ENCODE assay signal across 8 cellular contexts in genomic region chr11:74311352-74311926, GRCh38. TPM values are rescaled to one million over a fixed set of nuclear protein-coding genes. Genes with fewer than 3 reads are reported as not detected.
DNase-seq lines count a peak whose midpoint lies in the region; ATAC-seq and TF ChIP-seq lines count a peak whose summit lies in the region.

TSS of gene P4HA3 (minus strand) at chr11:74311640. CDS start at chr11:74311611, 29 bp downstream.

- H3K4me1 ChIP-seq in BE2C: 0 out of 2 replicates have a peak, but pooled peaks cover 2% of the 10 kb centered on the region
- H3K4me1 ChIP-seq in duodenal mucosa (ENCODE audit: control insufficient read depth in 1 of 2, insufficient read depth in 2 of 2, low read length in 2 of 2): peaks cover 5 to 6% of the 10 kb centered on the region in 2 donors
- peaks cover 0 to 8% of the 10 kb centered on the region in 2 donors for H3K4me1 ChIP-seq in lung (ENCODE audit: control insufficient read depth in 2 of 2, insufficient read depth in 2 of 2, low read length in 2 of 2)

- no peaks in the 10 kb centered on the region; the same call in 1 of the 2 replicates for H3K9me3 ChIP-seq in BE2C
- H3K9me3 ChIP-seq in duodenal mucosa (ENCODE audit: control insufficient read depth in 1 of 2, low read length in 2 of 2): peaks cover 2% of the 10 kb centered on the region in 2 donors
- no peaks in the 10 kb centered on the region for H3K9me3 ChIP-seq in lung (ENCODE audit: control insufficient read depth in 2 of 2, insufficient read depth in 1 of 2, low read length in 1 of 2)

- peak within 1 kb of the TSS; percentile 47 for H3K4me3 ChIP-seq in BE2C (ENCODE audit: low read depth, low read length)
- peak within 1 kb of the TSS; percentile 55 to 58 for H3K4me3 ChIP-seq in duodenal mucosa (ENCODE audit: low read depth in 1 of 2, low read length in 2 of 2)
- peak within 1 kb of the TSS; percentile 38 for H3K4me3 ChIP-seq in lung

- H3K36me3 ChIP-seq in BE2C (no peaks in the 10 kb centered on the region), duodenal mucosa (ENCODE audit: control insufficient read depth in 1 of 2, insufficient read depth in 2 of 2, low read length in 2 of 2) (no peaks in the 10 kb centered on the region), lung (ENCODE audit: control insufficient read depth in 2 of 2, insufficient read depth in 2 of 2, low read length in 2 of 2) (no peaks in the 10 kb centered on the region)

- no peak within 1 kb of the TSS for H3K27ac ChIP-seq in duodenal mucosa (ENCODE audit: low read depth, low read length)
- no peak within 1 kb of the TSS for H3K27ac ChIP-seq in lung (ENCODE audit: low read depth in 1 of 2, low read length in 1 of 2)

- peaks cover 5% of the 10 kb centered on the region for H3K9me3 Mint-ChIP-seq in activated CD4-positive, alpha-beta T cell treated with anti-CD3 and anti-CD28 coated beads for 36 hours (ENCODE audit: low read depth)

- POLR2A ChIA-PET in activated CD4-positive, alpha-beta T cell treated with anti-CD3 and anti-CD28 coated beads for 36 hours (lab: Charles Lee): no interaction called here

- no peaks in the 10 kb centered on the region for H3K36me3 Mint-ChIP-seq in activated CD4-positive, alpha-beta T cell treated with anti-CD3 and anti-CD28 coated beads for 36 hours (ENCODE audit: low read depth)

- H3K27me3 ChIP-seq in BE2C (peaks cover 8% of the 10 kb centered on the region), duodenal mucosa (ENCODE audit: control insufficient read depth in 1 of 2, insufficient read depth in 2 of 2, low read length in 2 of 2) (peaks cover 11 to 12% of the 10 kb centered on the region in 2 donors), lung (ENCODE audit: control insufficient read depth, insufficient read depth) (no peaks in the 10 kb centered on the region)

- peak within 1 kb of the TSS in 1 of 2 donors; percentile 15 for H3K9ac ChIP-seq in duodenal mucosa (ENCODE audit: low read depth in 1 of 2, low read length in 2 of 2)

- peaks cover 7% of the 10 kb centered on the region for H3K4me1 Mint-ChIP-seq in activated CD4-positive, alpha-beta T cell treated with anti-CD3 and anti-CD28 coated beads for 36 hours

- WGBS in lung, 2 donors: 4 to 5% methylated on average over 61 to 62 of the region's 62 CpGs

- CTCF ChIA-PET in activated CD4-positive, alpha-beta T cell treated with anti-CD3 and anti-CD28 coated beads for 36 hours (lab: Charles Lee): interaction anchor here (1.3 to 1.9 kb wide), 2 partner anchors 10 to 56 kb away, joined by 5 to 6 read pairs; no protein-coding TSS in a partner anchor

- H3K4me3 Mint-ChIP-seq in activated CD4-positive, alpha-beta T cell treated with anti-CD3 and anti-CD28 coated beads for 36 hours: peak within 1 kb of the TSS; percentile 57

- no peak within 1 kb of the TSS for H3K27ac Mint-ChIP-seq in activated CD4-positive, alpha-beta T cell treated with anti-CD3 and anti-CD28 coated beads for 36 hours

- TF ChIP-seq CTCF in BE2C (IDR thresholded peaks at IDR 0.05; ENCODE audit: low read depth, low read length) (no peak; the same call in 1 of the 2 replicates), lung (IDR thresholded peaks at IDR 0.05; ENCODE audit: control extremely low read depth, extremely low read depth) (no peak)

- intact Hi-C loops in activated CD4-positive, alpha-beta T cell treated with anti-CD3 and anti-CD28 coated beads for 36 hours (cut with DNase I, micrococcal nuclease): no loop called here

- peak; percentile 98 for ATAC-seq in activated CD4-positive, alpha-beta T cell treated with anti-CD3 and anti-CD28 coated beads for 36 hours
- ATAC-seq in lung (ENCODE audit: insufficient read depth, low FRiP score) (peak; percentile 93), HG03039 (IDR thresholded peaks at IDR 0.05; ENCODE audit: unreplicated experiment) (no peak)

- DNase-seq in BE2C (peak; percentile 69), Kasumi-1 (lab: John Stamatoyannopoulos, UW) (peak; percentile 67 to 68), lung (ENCODE audit: low spot score) (peak; percentile 72), GM19240 (ENCODE audit: insufficient read length, low spot score) (no peak)
- DNase-seq in activated CD4-positive, alpha-beta T cell treated with anti-CD3 and anti-CD28 coated beads for 36 hours: peak; percentile 80
- peak; percentile 4 for DNase-seq in stimulated activated CD8-positive, alpha-beta memory T cell treated with anti-CD3 and anti-CD28 coated beads, Interleukin-15, amount 100 ng/mL, for 1 hour (ENCODE audit: low read depth)

- peaks cover 31% of the 10 kb centered on the region for H3K27me3 Mint-ChIP-seq in activated CD4-positive, alpha-beta T cell treated with anti-CD3 and anti-CD28 coated beads for 36 hours

RNA-seq across cellular contexts. Expression of gene P4HA3, which starts in this region (rescaled TPM):
- not detected for polyA plus RNA-seq in BE2C (2012; ENCODE audit: insufficient read depth, insufficient read length, low read depth)
- not detected for total RNA-seq in activated CD4-positive, alpha-beta T cell treated with anti-CD3 and anti-CD28 coated beads for 36 hours
- 1 to 10 TPM in 1 of 2 donors, under 1 TPM in 1; 0.40 to 3.3 TPM for total RNA-seq in lung
- 1 to 10 TPM in 1 of 2 donors, under 1 TPM in 1; 0.89 to 1.1 TPM for polyA plus RNA-seq in lung

Comparison
In these comparisons a context has a peak if more than half of its experiments do, and no peak if none do; other contexts are left out.
1. Peak in DNase-seq and ATAC-seq in activated CD4-positive, alpha-beta T cell treated with anti-CD3 and anti-CD28 coated beads for 36 hours; RNA of the gene not detected or under 1 TPM.